ENCODE assay signal across 24 cellular contexts in the genomic region with DNA sequence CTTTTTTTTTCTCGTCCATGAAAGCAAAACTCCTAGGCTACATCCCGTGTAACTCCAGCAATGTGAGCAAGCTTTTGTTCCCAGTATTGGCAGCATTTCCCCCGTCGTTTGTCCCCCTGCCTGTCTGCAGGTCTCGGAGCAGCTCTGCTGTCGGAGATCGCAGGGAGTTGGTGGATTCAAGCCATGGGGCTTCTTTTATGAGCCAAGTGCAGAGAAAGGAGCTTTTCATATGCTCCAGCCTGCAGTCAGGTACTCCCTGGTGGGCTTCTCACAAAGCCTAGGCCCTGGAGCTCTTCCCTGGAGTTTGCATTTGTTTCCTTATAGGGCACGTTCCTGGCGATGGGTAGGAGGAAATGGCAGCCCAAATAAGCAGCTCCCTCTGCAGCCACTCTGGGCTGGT.
DNase-seq lines count a peak whose midpoint lies in the region; ATAC-seq and TF ChIP-seq lines count a peak whose summit lies in the region.
"Had no signal": no experiment of that assay in that cellular context is flagged by ENCODE, and none has a peak within 500 bp of the region (broad histone marks: within the 10 kb centered on the region; RNA-seq: fewer than 3 reads in every experiment).

No MANE protein-coding gene starts in this region.

- H3K4me1 Mint-ChIP-seq in WTC11, result peaks cover 71% of the 10 kb centered on the region
- H3K4me1 Mint-ChIP-seq in activated T-helper 2 cell treated with anti-CD3 and anti-CD28 coated beads, Interferon-gamma antibody, Interleukin-2, Interleukin-4, amounts not matched to agents 10 μg/mL and 5 μg/mL and 100 μg/mL, durations not matched to agents 14 hours and 24 hours and 36 hours (ENCODE audit: low read depth), result no peaks in the 10 kb centered on the region
- H3K4me1 Mint-ChIP-seq in CD8-positive, alpha-beta memory T cell, result no peaks in the 10 kb centered on the region
- H3K4me1 Mint-ChIP-seq: CD4-positive, CD25-positive, alpha-beta regulatory T cell; central memory CD8-positive, alpha-beta T cell had no signal

- POLR2A ChIA-PET in WTC11 (lab: Charles Lee), result interaction anchor here (0.6 to 0.7 kb wide), 2 partner anchors 9 to 90 kb away, joined by 3 read pairs; no protein-coding TSS in a partner anchor
- POLR2A ChIA-PET in CD8-positive, alpha-beta memory T cell (lab: Charles Lee), result no interaction called here

- H3K36me3 Mint-ChIP-seq in WTC11, result no peaks in the 10 kb centered on the region
- no peaks in the 10 kb centered on the region for H3K36me3 Mint-ChIP-seq in activated T-helper 2 cell treated with anti-CD3 and anti-CD28 coated beads, Interferon-gamma antibody, Interleukin-2, Interleukin-4, amounts not matched to agents 10 μg/mL and 5 μg/mL and 100 μg/mL, durations not matched to agents 14 hours and 24 hours and 36 hours (ENCODE audit: low read depth)
- H3K36me3 Mint-ChIP-seq in CD8-positive, alpha-beta memory T cell, result no peaks in the 10 kb centered on the region
- H3K36me3 Mint-ChIP-seq: CD4-positive, CD25-positive, alpha-beta regulatory T cell had no signal

- H3K27ac ChIP-seq in CD8-positive, alpha-beta memory T cell (ENCODE audit: low read depth, low read length), result no peak overlapping the region
- H3K27ac ChIP-seq: adrenal gland, right atrium auricular region, SJSA1, suprapubic skin, vagina had no signal

- H3K4me3 Mint-ChIP-seq in WTC11, result peak overlapping the region; percentile 24; the same call in 1 of the 2 replicates
- H3K4me3 Mint-ChIP-seq in activated T-helper 2 cell treated with anti-CD3 and anti-CD28 coated beads, Interferon-gamma antibody, Interleukin-2, Interleukin-4, amounts not matched to agents 10 μg/mL and 5 μg/mL and 100 μg/mL, durations not matched to agents 14 hours and 24 hours and 36 hours (ENCODE audit: low read depth), result no peak overlapping the region
- H3K4me3 Mint-ChIP-seq in CD8-positive, alpha-beta memory T cell, result no peak overlapping the region
- H3K4me3 Mint-ChIP-seq: CD4-positive, CD25-positive, alpha-beta regulatory T cell; central memory CD8-positive, alpha-beta T cell; effector memory CD8-positive, alpha-beta T cell; T-helper 1 cell treated with Interleukin-12 subunit alpha and Interleukin-12 subunit beta and Interleukin-4 antibody, amounts not matched to agents 30 μg/mL and 1 μg/mL, for 36 hours had no signal

- H3K9me3 ChIP-seq in CD8-positive, alpha-beta memory T cell (ENCODE audit: low read length), result no peaks in the 10 kb centered on the region
- H3K9me3 ChIP-seq: adrenal gland, right atrium auricular region, SJSA1, suprapubic skin, vagina had no signal

- no peak for TF ChIP-seq CTCF in WTC11 (IDR thresholded peaks at IDR 0.05)

- H3K27ac Mint-ChIP-seq in WTC11, result peak overlapping the region; percentile 97
- H3K27ac Mint-ChIP-seq in activated T-helper 2 cell treated with anti-CD3 and anti-CD28 coated beads, Interferon-gamma antibody, Interleukin-2, Interleukin-4, amounts not matched to agents 10 μg/mL and 5 μg/mL and 100 μg/mL, durations not matched to agents 14 hours and 24 hours and 36 hours, result no peak overlapping the region
- no peak overlapping the region for H3K27ac Mint-ChIP-seq in CD8-positive, alpha-beta memory T cell
- H3K27ac Mint-ChIP-seq: CD4-positive, CD25-positive, alpha-beta regulatory T cell; effector memory CD8-positive, alpha-beta T cell; T-helper 1 cell treated with Interleukin-12 subunit alpha and Interleukin-12 subunit beta and Interleukin-4 antibody, amounts not matched to agents 30 μg/mL and 1 μg/mL, for 36 hours had no signal

- no peaks in the 10 kb centered on the region for H3K36me3 ChIP-seq in H7 (replicated peaks; ENCODE audit: control insufficient read depth, insufficient read depth, low read length)
- H3K36me3 ChIP-seq in CD8-positive, alpha-beta memory T cell (ENCODE audit: insufficient read depth, low read length), result no peaks in the 10 kb centered on the region
- H3K36me3 ChIP-seq: adrenal gland, right atrium auricular region, SJSA1, suprapubic skin, vagina had no signal

- H3K27me3 ChIP-seq in H7 (ENCODE audit: control insufficient read depth, insufficient read depth, low read length), result no peaks in the 10 kb centered on the region
- no peaks in the 10 kb centered on the region for H3K27me3 ChIP-seq in CD8-positive, alpha-beta memory T cell (ENCODE audit: insufficient read depth, low read length, poor library complexity, severe bottlenecking)
- H3K27me3 ChIP-seq: adrenal gland, right atrium auricular region, vagina had no signal

- CTCF ChIA-PET in WTC11 (lab: Charles Lee), result interaction anchor here (0.7 to 1.2 kb wide), 3 partner anchors 9 to 38 kb away, joined by 3 to 4 read pairs (median 4); no protein-coding TSS in a partner anchor
- CTCF ChIA-PET in CD8-positive, alpha-beta memory T cell (lab: Charles Lee), result no interaction called here

- ATAC-seq in WTC11 (peak; percentile 96), GM18511 (IDR thresholded peaks at IDR 0.05; ENCODE audit: unreplicated experiment) (no peak), GM18907 (IDR thresholded peaks at IDR 0.05; ENCODE audit: unreplicated experiment) (no peak)
- ATAC-seq: effector memory CD8-positive, alpha-beta T cell; left colon; Panc1 had no signal

- H3K4me3 ChIP-seq in H7 (ENCODE audit: insufficient read depth, low read depth, low read length), result no peak overlapping the region
- no peak overlapping the region for H3K4me3 ChIP-seq in CD8-positive, alpha-beta memory T cell (ENCODE audit: low read length)
- H3K4me3 ChIP-seq: adrenal gland, right atrium auricular region, SJSA1, suprapubic skin, vagina had no signal

- intact Hi-C loops in activated T-helper 2 cell treated with anti-CD3 and anti-CD28 coated beads, Interferon-gamma antibody, Interleukin-2, Interleukin-4, amounts not matched to agents 10 μg/mL and 5 μg/mL and 100 μg/mL, durations not matched to agents 14 hours and 24 hours and 36 hours (cut with micrococcal nuclease), result no loop called here

- H3K9me3 Mint-ChIP-seq in WTC11, result peaks cover 13% of the 10 kb centered on the region
- H3K9me3 Mint-ChIP-seq in activated T-helper 2 cell treated with anti-CD3 and anti-CD28 coated beads, Interferon-gamma antibody, Interleukin-2, Interleukin-4, amounts not matched to agents 10 μg/mL and 5 μg/mL and 100 μg/mL, durations not matched to agents 14 hours and 24 hours and 36 hours, result no peaks in the 10 kb centered on the region
- H3K9me3 Mint-ChIP-seq in CD8-positive, alpha-beta memory T cell, result no peaks in the 10 kb centered on the region
- H3K9me3 Mint-ChIP-seq: central memory CD8-positive, alpha-beta T cell; effector memory CD8-positive, alpha-beta T cell; T-helper 1 cell treated with Interleukin-12 subunit alpha and Interleukin-12 subunit beta and Interleukin-4 antibody, amounts not matched to agents 30 μg/mL and 1 μg/mL, for 36 hours had no signal

- H3K4me1 ChIP-seq in CD8-positive, alpha-beta memory T cell (ENCODE audit: insufficient read depth, low read length), result no peaks in the 10 kb centered on the region
- H3K4me1 ChIP-seq: adrenal gland, right atrium auricular region, SJSA1, suprapubic skin, vagina had no signal

- H3K27me3 Mint-ChIP-seq in WTC11 (ENCODE audit: low read depth), result peaks cover 6% of the 10 kb centered on the region; the same call in 1 of the 2 replicates
- H3K27me3 Mint-ChIP-seq in activated T-helper 2 cell treated with anti-CD3 and anti-CD28 coated beads, Interferon-gamma antibody, Interleukin-2, Interleukin-4, amounts not matched to agents 10 μg/mL and 5 μg/mL and 100 μg/mL, durations not matched to agents 14 hours and 24 hours and 36 hours (ENCODE audit: low read depth), result no peaks in the 10 kb centered on the region
- H3K27me3 Mint-ChIP-seq in CD8-positive, alpha-beta memory T cell, result peaks cover 6 to 37% of the 10 kb centered on the region in 2 donors

- DNase-seq in H7 (peak; percentile 75), WTC11 (ENCODE audit: low spot score) (peak; percentile 58), iPS DF 19.7 (ENCODE audit: low read depth, low spot score) (peak; percentile 91), nucleus accumbens (lab: John Stamatoyannopoulos, UW) (peak in 45 of 56 donors; percentile 7 to 86 (median 41))
- no peak for DNase-seq in activated T-helper 2 cell treated with anti-CD3 and anti-CD28 coated beads, Interferon-gamma antibody, Interleukin-2, Interleukin-4, amounts not matched to agents 10 μg/mL and 5 μg/mL and 100 μg/mL, durations not matched to agents 14 hours and 24 hours and 36 hours (ENCODE audit: low spot score)
- DNase-seq in CD8-positive, alpha-beta memory T cell, result no peak
- DNase-seq: activated CD8-positive, alpha-beta memory T cell treated with anti-CD3 and anti-CD28 coated beads, Interleukin-2, amount 50 U/mL, for 48 hours; activated effector memory CD4-positive, alpha-beta T cell treated with anti-CD3 and anti-CD28 coated beads, Interleukin-2, amount 50 U/mL, for 16 hours; adrenal gland; CD4-positive, CD25-positive, alpha-beta regulatory T cell; DMS53; effector memory CD8-positive, alpha-beta T cell; left colon; NCI-H1105 treated with DMSO at 0.1 percent for 48 hours; stimulated activated CD4-positive, alpha-beta T cell treated with anti-CD3 and anti-CD28 coated beads, Interleukin-12 subunit alpha, Interleukin-12 subunit beta, amount 100 ng/mL, for 4 hours had no signal

TF ChIP-seq in WTC11, 78 proteins besides CTCF, POLR2A, EP300 and RAD21 (continues in another document):
- TF ChIP-seq, protein P1, sequence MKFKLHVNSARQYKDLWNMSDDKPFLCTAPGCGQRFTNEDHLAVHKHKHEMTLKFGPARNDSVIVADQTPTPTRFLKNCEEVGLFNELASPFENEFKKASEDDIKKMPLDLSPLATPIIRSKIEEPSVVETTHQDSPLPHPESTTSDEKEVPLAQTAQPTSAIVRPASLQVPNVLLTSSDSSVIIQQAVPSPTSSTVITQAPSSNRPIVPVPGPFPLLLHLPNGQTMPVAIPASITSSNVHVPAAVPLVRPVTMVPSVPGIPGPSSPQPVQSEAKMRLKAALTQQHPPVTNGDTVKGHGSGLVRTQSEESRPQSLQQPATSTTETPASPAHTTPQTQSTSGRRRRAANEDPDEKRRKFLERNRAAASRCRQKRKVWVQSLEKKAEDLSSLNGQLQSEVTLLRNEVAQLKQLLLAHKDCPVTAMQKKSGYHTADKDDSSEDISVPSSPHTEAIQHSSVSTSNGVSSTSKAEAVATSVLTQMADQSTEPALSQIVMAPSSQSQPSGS (CRISPR knock-in tag; IDR thresholded peaks at IDR 0.05; ENCODE audit: borderline replicate concordance, low read depth), result no peak
- no peak for TF ChIP-seq GABPB1 (CRISPR knock-in tag; IDR thresholded peaks at IDR 0.05)
- TF ChIP-seq, protein P2, sequence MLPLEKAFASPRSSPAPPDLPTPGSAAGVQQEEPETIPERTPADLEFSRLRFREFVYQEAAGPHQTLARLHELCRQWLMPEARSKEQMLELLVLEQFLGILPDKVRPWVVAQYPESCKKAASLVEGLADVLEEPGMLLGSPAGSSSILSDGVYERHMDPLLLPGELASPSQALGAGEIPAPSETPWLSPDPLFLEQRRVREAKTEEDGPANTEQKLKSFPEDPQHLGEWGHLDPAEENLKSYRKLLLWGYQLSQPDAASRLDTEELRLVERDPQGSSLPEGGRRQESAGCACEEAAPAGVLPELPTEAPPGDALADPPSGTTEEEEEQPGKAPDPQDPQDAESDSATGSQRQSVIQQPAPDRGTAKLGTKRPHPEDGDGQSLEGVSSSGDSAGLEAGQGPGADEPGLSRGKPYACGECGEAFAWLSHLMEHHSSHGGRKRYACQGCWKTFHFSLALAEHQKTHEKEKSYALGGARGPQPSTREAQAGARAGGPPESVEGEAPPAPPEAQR (CRISPR knock-in tag; IDR thresholded peaks at IDR 0.05), result peak; percentile 1; the same call in 1 of the 2 replicates

Comparison
In these comparisons a context has a peak if more than half of its experiments do, and no peak if none do; other contexts are left out.
1. DNase-seq: peak in H7 (single experiment), WTC11 (single experiment), iPS DF 19.7 (single experiment) and nucleus accumbens (45 of 56); none in activated T-helper 2 cell treated with anti-CD3 and anti-CD28 coated beads, Interferon-gamma antibody, Interleukin-2, Interleukin-4, amounts not matched to agents 10 μg/mL and 5 μg/mL and 100 μg/mL, durations not matched to agents 14 hours and 24 hours and 36 hours (single experiment) and CD8-positive, alpha-beta memory T cell (0 of 5).